Comparison of ENCODE assay signal across 4 cellular contexts in genomic region chr11:61222692-61223091, GRCh38. TPM values are rescaled to one million over a fixed set of nuclear protein-coding genes. Genes with fewer than 3 reads are reported as not detected.
"Had no signal": no experiment of that assay in that cellular context is flagged by ENCODE, and none has a peak within 500 bp of the region (broad histone marks: within the 10 kb centered on the region; RNA-seq: fewer than 3 reads in every experiment).

No MANE protein-coding gene starts in this region.

RNA-seq across cellular contexts. Expression of gene PGA4, which starts 0.5 kb away (rescaled TPM):
- total RNA-seq: K562, M059J, SJCRH30 had no signal
- polyA plus RNA-seq: IgD-negative memory B cell, K562 had no signal

RNA-seq across cellular contexts. Expression of gene PGA5, which starts 18.3 kb away (rescaled TPM):
- total RNA-seq: K562, M059J, SJCRH30 had no signal
- polyA plus RNA-seq: IgD-negative memory B cell, K562 had no signal

RNA-seq across cellular contexts. Expression of gene PGA3, which starts 19.4 kb away (rescaled TPM):
- total RNA-seq: M059J, SJCRH30 had no signal
- polyA plus RNA-seq: IgD-negative memory B cell, K562 had no signal
